Comparison of ENCODE assay signal across 25 cellular contexts in the genomic region with DNA sequence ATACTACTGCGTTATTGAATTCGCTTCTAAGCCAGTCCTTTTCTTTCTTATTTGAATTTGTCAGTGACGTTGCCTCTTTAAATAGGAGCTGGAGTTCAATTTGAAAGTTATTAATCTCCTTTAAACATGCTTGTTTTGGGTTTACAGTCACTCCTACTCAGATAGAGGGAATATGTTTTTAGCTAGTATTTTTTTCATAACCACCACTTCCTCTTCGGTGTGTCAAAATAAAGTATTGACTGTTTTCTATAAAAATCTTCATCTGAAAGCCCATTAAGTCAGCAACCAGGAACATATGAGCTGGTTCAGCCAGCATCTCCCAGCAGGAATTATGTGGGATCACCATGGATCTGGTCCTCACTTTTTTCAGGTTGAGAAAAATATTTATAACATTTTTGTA.
"Had no signal": no experiment of that assay in that cellular context is flagged by ENCODE, and none has a peak within 500 bp of the region (broad histone marks: within the 10 kb centered on the region; RNA-seq: fewer than 3 reads in every experiment).

No MANE protein-coding gene starts in this region.

- DNase-seq: colonic mucosa; effector CD8-positive, alpha-beta T cell; endodermal cell; foreskin fibroblast; gastrocnemius medialis; head of caudate nucleus; kidney; mucosa of descending colon; naive B cell; pancreas; stimulated activated CD4-positive, alpha-beta T cell treated with anti-CD3 and anti-CD28 coated beads, Interleukin-2, amount 100 ng/mL, for 24 hours; stimulated activated CD4-positive, alpha-beta T cell treated with anti-CD3 and anti-CD28 coated beads, Interleukin-4, amount 100 ng/mL, for 24 hours; stimulated activated naive CD4-positive, alpha-beta T cell treated with Interleukin-2 at 50 U/mL for 16 hours; stomach; testis; tibial artery had no signal

- FAIRE-seq: kidney, pancreas had no signal

- H3K9me3 ChIP-seq: colonic mucosa, gastrocnemius medialis, mucosa of descending colon, neutrophil, pancreas, right atrium auricular region, stomach, testis, tibial artery had no signal

- ATAC-seq: esophagus mucosa; gastrocnemius medialis; left lobe of liver; mucosa of descending colon; natural killer cell treated with Interleukin-12 subunit alpha and Interleukin-12 subunit beta and Interleukin-15 and Interleukin-18, amount 100 ng/mL, for 72 hours; pancreas; sciatic nerve; stimulated activated effector memory CD8-positive, alpha-beta T cell treated with anti-CD3 and anti-CD28 coated beads, Interleukin-12 subunit alpha, Interleukin-12 subunit beta, amount 100 ng/mL, for 72 hours had no signal

- H3K4me1 ChIP-seq: colonic mucosa, gastrocnemius medialis, right atrium auricular region, testis, tibial artery had no signal

- H3K36me3 ChIP-seq: colonic mucosa, gastrocnemius medialis, neutrophil, pancreas, right atrium auricular region, stomach, tibial artery had no signal

- H3K27me3 ChIP-seq: colonic mucosa, gastrocnemius medialis, neutrophil, pancreas, right atrium auricular region, stomach, testis, tibial artery had no signal

- H3K27ac ChIP-seq: colonic mucosa, epithelial cell of prostate, gastrocnemius medialis, neutrophil, pancreas, right atrium auricular region, stomach, testis, tibial artery had no signal

- H3K4me3 ChIP-seq: colonic mucosa, gastrocnemius medialis, lung, mucosa of descending colon, pancreas, right atrium auricular region, stomach, testis, tibial artery had no signal
